ENCODE assay signal across 8 cellular contexts in the genomic region with DNA sequence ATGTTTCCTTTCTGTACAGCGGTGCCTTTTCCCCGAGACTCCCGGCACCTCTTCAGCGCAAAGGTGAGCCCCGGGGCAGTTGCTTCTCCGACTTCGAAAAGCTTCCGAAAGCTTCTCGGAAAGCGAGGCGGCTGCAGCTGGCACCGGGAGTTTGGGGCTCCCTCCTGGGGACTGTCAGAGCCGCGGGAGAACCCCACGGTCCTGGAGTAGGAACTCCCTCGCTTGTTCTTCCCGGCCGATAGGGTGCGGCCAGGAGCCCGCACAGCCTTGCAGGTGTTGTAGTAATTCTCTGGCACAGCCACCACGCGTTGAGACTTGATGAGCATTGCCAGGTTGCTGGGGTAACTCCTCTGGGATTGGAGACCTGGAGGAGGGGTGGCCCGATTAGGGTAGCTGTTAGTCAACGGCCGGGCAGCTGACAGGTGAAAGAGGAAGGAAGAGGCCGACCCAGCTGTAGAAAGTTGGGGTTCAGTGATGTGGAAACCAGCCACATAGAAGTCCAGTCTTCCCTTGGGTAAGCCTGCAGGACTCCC. TPM values are rescaled to one million over a fixed set of nuclear protein-coding genes. Genes with fewer than 3 reads are reported as not detected.
DNase-seq lines count a peak whose midpoint lies in the region; ATAC-seq and FAIRE-seq lines count a peak whose summit lies in the region.

No MANE protein-coding gene starts in this region.

- H3K23ac ChIP-seq in mesendoderm (ENCODE audit: low read length): no peak overlapping the region

- H3K4me2 ChIP-seq in mesendoderm (ENCODE audit: low read length): peak overlapping the region; percentile 71

- no peaks in the 10 kb centered on the region for H3K36me3 ChIP-seq in mesendoderm (ENCODE audit: control insufficient read depth, insufficient read depth, low read length)

- peak overlapping the region; percentile 35 for H3K18ac ChIP-seq in mesendoderm (ENCODE audit: low read length)

- peak; percentile 28 for ATAC-seq in HG03354 (IDR thresholded peaks at IDR 0.05; ENCODE audit: poor library complexity, severe bottlenecking, unreplicated experiment)

- CTCF ChIA-PET in activated CD4-positive, alpha-beta T cell treated with anti-CD3 and anti-CD28 coated beads, Interleukin-2, amount 10 ng/mL, durations not matched to agents 7 days and 5 days (lab: Charles Lee): interaction anchor here (1.0 to 1.3 kb wide), 2 partner anchors 523 to 1742 kb away, joined by 3 read pairs; no protein-coding TSS in a partner anchor

- peak overlapping the region; percentile 98 for H3K4me3 Mint-ChIP-seq in activated CD4-positive, alpha-beta T cell treated with anti-CD3 and anti-CD28 coated beads, Interleukin-2, amount 10 ng/mL, durations not matched to agents 7 days and 5 days

- H3K9ac ChIP-seq in mesendoderm (ENCODE audit: low read length): peak overlapping the region; percentile 85

- peak overlapping the region; percentile 83 for H3K27ac Mint-ChIP-seq in activated CD4-positive, alpha-beta T cell treated with anti-CD3 and anti-CD28 coated beads, Interleukin-2, amount 10 ng/mL, durations not matched to agents 7 days and 5 days

- H3K56ac ChIP-seq in mesendoderm (ENCODE audit: low read length): peak overlapping the region; percentile 94

- no CpG with 5 or more reads among the region's 26 CpGs for WGBS in mesendoderm (ENCODE audit: extremely low coverage, insufficient coverage, low lambda C conversion rate)

- H3K27ac ChIP-seq in mesendoderm (ENCODE audit: low read depth, low read length): no peak overlapping the region

- no peak overlapping the region for H4K5ac ChIP-seq in mesendoderm (ENCODE audit: low read length)

- H3K9me3 Mint-ChIP-seq in activated CD4-positive, alpha-beta T cell treated with anti-CD3 and anti-CD28 coated beads, Interleukin-2, amount 10 ng/mL, durations not matched to agents 7 days and 5 days: no peaks in the 10 kb centered on the region

- H3K79me2 ChIP-seq in mesendoderm (ENCODE audit: control insufficient read depth, insufficient read depth, low read length): no peaks in the 10 kb centered on the region

- DNase-seq in C1 segment of cervical spinal cord (lab: John Stamatoyannopoulos, UW) (peak in 11 of 14 donors; percentile 3 to 53 (median 40)), GM19239 (ENCODE audit: insufficient read length, low spot score) (peak; percentile 44), NCI-H345 (lab: John Stamatoyannopoulos, UW) (peak; percentile 85), mesendoderm (peak; percentile 90)
- peak; percentile 47 for DNase-seq in activated CD4-positive, alpha-beta T cell treated with anti-CD3 and anti-CD28 coated beads, Interleukin-2, amount 10 ng/mL, durations not matched to agents 7 days and 5 days
- peak; percentile 56 for DNase-seq in effector CD8-positive, alpha-beta T cell (lab: John Stamatoyannopoulos, UW)
- DNase-seq in stimulated activated CD8-positive, alpha-beta memory T cell treated with anti-CD3 and anti-CD28 coated beads, Interleukin-15, amount 100 ng/mL, for 48 hours (ENCODE audit: low read depth in 2 of 2): peak; percentile 15 to 21

- H3K4ac ChIP-seq in mesendoderm (ENCODE audit: low read depth, low read length): no peak overlapping the region

- H3K79me1 ChIP-seq in mesendoderm (ENCODE audit: low read length): no peaks in the 10 kb centered on the region

- H2BK15ac ChIP-seq in mesendoderm (replicated peaks; ENCODE audit: low read depth): no peak overlapping the region

- no peaks in the 10 kb centered on the region for H3K27me3 ChIP-seq in mesendoderm (ENCODE audit: insufficient read depth, low read length, poor library complexity)

- peaks cover 27% of the 10 kb centered on the region for H3K4me1 Mint-ChIP-seq in activated CD4-positive, alpha-beta T cell treated with anti-CD3 and anti-CD28 coated beads, Interleukin-2, amount 10 ng/mL, durations not matched to agents 7 days and 5 days

- no peaks in the 10 kb centered on the region for H3K27me3 Mint-ChIP-seq in activated CD4-positive, alpha-beta T cell treated with anti-CD3 and anti-CD28 coated beads, Interleukin-2, amount 10 ng/mL, durations not matched to agents 7 days and 5 days

- no peak overlapping the region for H2BK120ac ChIP-seq in mesendoderm (ENCODE audit: low read depth, low read length)

- H4K8ac ChIP-seq in mesendoderm (ENCODE audit: low read depth, low read length): no peak overlapping the region

- no peak overlapping the region for H2AK5ac ChIP-seq in mesendoderm (ENCODE audit: low read length)

- H3K4me3 ChIP-seq in mesendoderm (ENCODE audit: low read length): peak overlapping the region; percentile 85

- no peak overlapping the region for H2BK5ac ChIP-seq in mesendoderm (ENCODE audit: low read length)

- peaks cover 3% of the 10 kb centered on the region for H3K4me1 ChIP-seq in mesendoderm (ENCODE audit: control insufficient read depth, low read depth, low read length)

- peak; percentile 82 for FAIRE-seq in GM19239 (lab: Jason Lieb, UNC)

- POLR2A ChIA-PET in activated CD4-positive, alpha-beta T cell treated with anti-CD3 and anti-CD28 coated beads, Interleukin-2, amount 10 ng/mL, durations not matched to agents 7 days and 5 days (lab: Charles Lee): no interaction called here

- H3K36me3 Mint-ChIP-seq in activated CD4-positive, alpha-beta T cell treated with anti-CD3 and anti-CD28 coated beads, Interleukin-2, amount 10 ng/mL, durations not matched to agents 7 days and 5 days (ENCODE audit: low read depth): peaks cover 9% of the 10 kb centered on the region

RNA-seq across cellular contexts. Expression of gene KDM1B, which starts 0.7 kb away (rescaled TPM):
- total RNA-seq in activated CD4-positive, alpha-beta T cell treated with anti-CD3 and anti-CD28 coated beads, Interleukin-2, amount 10 ng/mL, durations not matched to agents 7 days and 5 days: 10 to 100 TPM in 1 of 2 experiments, 1 to 10 TPM in 1; 8.9 to 10.5 TPM
- polyA plus RNA-seq in mesendoderm (2013, experiment 1 of 2): 4.8 TPM
- polyA plus RNA-seq in mesendoderm (2013, experiment 2 of 2): 4.7 TPM

RNA-seq across cellular contexts. Expression of gene TPMT, which starts 1.1 kb away (rescaled TPM):
- 1 to 10 TPM; 5.4 to 5.8 TPM for total RNA-seq in activated CD4-positive, alpha-beta T cell treated with anti-CD3 and anti-CD28 coated beads, Interleukin-2, amount 10 ng/mL, durations not matched to agents 7 days and 5 days
- 16.8 TPM for polyA plus RNA-seq in mesendoderm (2013, experiment 1 of 2)
- polyA plus RNA-seq in mesendoderm (2013, experiment 2 of 2): 18.1 TPM

RNA-seq across cellular contexts. Expression of gene NHLRC1, which starts 33.5 kb away (rescaled TPM):
- total RNA-seq in activated CD4-positive, alpha-beta T cell treated with anti-CD3 and anti-CD28 coated beads, Interleukin-2, amount 10 ng/mL, durations not matched to agents 7 days and 5 days: under 1 TPM in 1 of 2 experiments, not detected in 1; 0.08 TPM
- polyA plus RNA-seq in mesendoderm (2013, experiment 1 of 2): 1.1 TPM
- 1.2 TPM for polyA plus RNA-seq in mesendoderm (2013, experiment 2 of 2)

Comparison
In these comparisons a context has a peak if more than half of its experiments do, and no peak if none do; other contexts are left out.
1. DNase-seq: peak in every context shown above with its lines; median percentile 90 in mesendoderm; 85 in NCI-H345; 56 in effector CD8-positive, alpha-beta T cell; 47 in activated CD4-positive, alpha-beta T cell treated with anti-CD3 and anti-CD28 coated beads, Interleukin-2, amount 10 ng/mL, durations not matched to agents 7 days and 5 days; 44 in GM19239; 40 in C1 segment of cervical spinal cord; 18 in stimulated activated CD8-positive, alpha-beta memory T cell treated with anti-CD3 and anti-CD28 coated beads, Interleukin-15, amount 100 ng/mL, for 48 hours.